18 cellular contexts compared by ENCODE assay signal in genomic region chrX:10197597-10198210, GRCh38. TPM values are rescaled to one million over a fixed set of nuclear protein-coding genes. Genes with fewer than 3 reads are reported as not detected.
DNase-seq lines count a peak whose midpoint lies in the region; ATAC-seq and TF ChIP-seq lines count a peak whose summit lies in the region.
"Had no signal": no experiment of that assay in that cellular context is flagged by ENCODE, and none has a peak within 500 bp of the region (broad histone marks: within the 10 kb centered on the region; RNA-seq: fewer than 3 reads in every experiment).

No MANE protein-coding gene starts in this region.

- peaks cover 7% of the 10 kb centered on the region for H3K36me3 Mint-ChIP-seq in GM23338 (ENCODE audit: low read depth)
- peaks cover 35% of the 10 kb centered on the region for H3K36me3 Mint-ChIP-seq in nephron (ENCODE audit: low read depth)

- ATAC-seq in GM23338 (no peak), GM21529 (IDR thresholded peaks at IDR 0.05; ENCODE audit: unreplicated experiment) (no peak)

- no peak overlapping the region for H2AFZ ChIP-seq in GM23338

- peak; percentile 9 for DNase-seq in GM23338 (ENCODE audit: low spot score)
- peak; percentile 14 for DNase-seq in NCI-H2107 (lab: John Stamatoyannopoulos, UW)
- peak; percentile 3 to 34 for DNase-seq in erythroblast (lab: John Stamatoyannopoulos, UW)
- DNase-seq in GM19238 (ENCODE audit: insufficient read length, low spot score): no peak
- DNase-seq in coronary artery (ENCODE audit: low spot score): no peak
- DNase-seq: activated CD4-positive, alpha-beta T cell treated with anti-CD3 and anti-CD28 coated beads for 48 hours; activated CD8-positive, alpha-beta memory T cell treated with anti-CD3 and anti-CD28 coated beads, Interleukin-2, amount 50 U/mL, for 48 hours; activated naive CD4-positive, alpha-beta T cell; DMS 273 treated with DMSO at 0.1 percent for 48 hours; dorsolateral prefrontal cortex; NCI-H446 treated with DMSO at 0.1 percent for 48 hours; OCI-M1; pancreas had no signal

- TF ChIP-seq CTCF in GM23338 (conservative IDR thresholded peaks at IDR 0.05; ENCODE audit: low read depth in 2 of 2) (no peak), nephron (IDR thresholded peaks at IDR 0.05; ENCODE audit: unreplicated experiment in 3 of 3) (no peak), coronary artery (IDR thresholded peaks at IDR 0.05) (no peak)

- no peaks in the 10 kb centered on the region for H3K36me3 ChIP-seq in GM23338 (ENCODE audit: insufficient read depth)
- H3K36me3 ChIP-seq: ascending aorta, esophagus muscularis mucosa, pancreas had no signal

- no peaks in the 10 kb centered on the region for H3K9me2 ChIP-seq in GM23338 (ENCODE audit: insufficient read depth)

- H3K4me1 Mint-ChIP-seq in GM23338 (no peaks in the 10 kb centered on the region), nephron (peaks cover 22% of the 10 kb centered on the region)

- no peaks in the 10 kb centered on the region for H3K27me3 Mint-ChIP-seq in GM23338 (ENCODE audit: insufficient read depth, low read depth, poor library complexity)
- no peaks in the 10 kb centered on the region for H3K27me3 Mint-ChIP-seq in nephron (ENCODE audit: low read depth)

- no peaks in the 10 kb centered on the region for H4K20me1 ChIP-seq in GM23338 (replicated peaks; ENCODE audit: insufficient read depth)

- H3K4me2 ChIP-seq in GM23338: no peak overlapping the region

- H3K27ac ChIP-seq in GM23338 (ENCODE audit: low read depth): no peak overlapping the region
- H3K27ac ChIP-seq in coronary artery: no peak overlapping the region
- H3K27ac ChIP-seq: ascending aorta, dorsolateral prefrontal cortex, esophagus muscularis mucosa, pancreas, SK-N-MC had no signal

- no peaks in the 10 kb centered on the region for H3F3A ChIP-seq in GM23338 (replicated peaks; ENCODE audit: low read depth)

- no peaks in the 10 kb centered on the region for H3K27me3 ChIP-seq in GM23338 (ENCODE audit: insufficient read depth)
- H3K27me3 ChIP-seq: ascending aorta, esophagus muscularis mucosa, pancreas had no signal

- H3K4me3 ChIP-seq in GM23338 (no peak overlapping the region), coronary artery (no peak overlapping the region)
- H3K4me3 ChIP-seq: ascending aorta, dorsolateral prefrontal cortex, esophagus muscularis mucosa, pancreas, SK-N-MC had no signal

- no peaks in the 10 kb centered on the region for H3K79me2 ChIP-seq in GM23338 (replicated peaks; ENCODE audit: insufficient read depth)

- H3K9me3 Mint-ChIP-seq in GM23338 (no peaks in the 10 kb centered on the region; the same call in 2 of the 3 replicates), nephron (peaks cover 7% of the 10 kb centered on the region)

- H3K4me3 Mint-ChIP-seq in GM23338 (no peak overlapping the region), nephron (no peak overlapping the region)

- no peak for TF ChIP-seq POLR2A in erythroblast (IDR thresholded peaks at IDR 0.05; ENCODE audit: low read length)

- no peaks in the 10 kb centered on the region for H3K4me1 ChIP-seq in GM23338 (ENCODE audit: insufficient read depth)
- H3K4me1 ChIP-seq: ascending aorta, esophagus muscularis mucosa, pancreas had no signal

- no peak overlapping the region for H3K27ac Mint-ChIP-seq in GM23338
- peak overlapping the region in 2 of 3 experiments; percentile 28 to 30 for H3K27ac Mint-ChIP-seq in nephron

TF ChIP-seq in GM23338, 12 proteins besides CTCF, POLR2A, EP300 and RAD21:
- TF ChIP-seq ZNF114 (CRISPR knock-in tag; IDR thresholded peaks at IDR 0.05): no peak
TF ChIP-seq in GM23338: peak in this region for 0.

RNA-seq across cellular contexts. Expression of gene CLCN4, which starts 40.9 kb away (rescaled TPM):
- total RNA-seq in GM23338 (2014; rRNA removed; shearing (Covaris generic)): 4.9 and 5.0 TPM in 2 replicates
- polyA plus RNA-seq in GM23338 (2016; fragmentation: Nextera tagmentation; extraction: Ambion mirVana): 0.99 and 1.2 TPM in 2 replicates

Comparison
In these comparisons a context has a peak if more than half of its experiments do, and no peak if none do; other contexts are left out.
1. DNase-seq: peak in GM23338 (single experiment), NCI-H2107 (single experiment) and erythroblast (2 of 2); none in GM19238 (single experiment) and coronary artery (single experiment).